Comparison of ENCODE assay signal across 24 cellular contexts in genomic region chr19:1815605-1816529, GRCh38.
"Had no signal": no experiment of that assay in that cellular context is flagged by ENCODE, and none has a peak within 500 bp of the region (broad histone marks: within the 10 kb centered on the region; RNA-seq: fewer than 3 reads in every experiment).

No MANE protein-coding gene starts in this region.

- H3K27ac ChIP-seq: brain microvascular endothelial cell, Peyer's patch, SJSA1 had no signal

- H3K4me3 Mint-ChIP-seq: activated CD8-positive, alpha-beta T cell treated with anti-CD3 and anti-CD28 coated beads for 36 hours; activated naive CD4-positive, alpha-beta T cell treated with anti-CD3 and anti-CD28 coated beads, Interleukin-2, amount 10 ng/mL, durations not matched to agents 7 days and 5 days; activated naive CD8-positive, alpha-beta T cell treated with anti-CD3 and anti-CD28 coated beads for 36 hours; activated T-cell treated with anti-CD3 and anti-CD28 coated beads, Interleukin-2, amount 50 U/mL, for 72 hours had no signal

- H3K27me3 ChIP-seq: brain microvascular endothelial cell, Peyer's patch, SJSA1 had no signal

- H3K9me3 ChIP-seq: Peyer's patch, SJSA1 had no signal

- DNase-seq: activated CD4-positive, alpha-beta T cell treated with anti-CD3 and anti-CD28 coated beads for 4 hours; activated CD8-positive, alpha-beta memory T cell treated with anti-CD3 and anti-CD28 coated beads, Interleukin-2, amount 50 U/mL, for 4 hours; activated CD8-positive, alpha-beta T cell treated with anti-CD3 and anti-CD28 coated beads for 36 hours; activated gamma-delta T cell treated with Interleukin-2 at 50 U/mL for 16 hours; activated naive CD4-positive, alpha-beta T cell treated with anti-CD3 and anti-CD28 coated beads, Interleukin-2, amount 10 ng/mL, durations not matched to agents 7 days and 5 days; activated naive CD8-positive, alpha-beta T cell treated with anti-CD3 and anti-CD28 coated beads for 36 hours; activated T-cell treated with anti-CD3 and anti-CD28 coated beads, Interleukin-2, amount 50 U/mL, for 72 hours; brain microvascular endothelial cell; MM.1S; NCI-H1105; NCI-H1436; NCI-H1694 treated with DMSO at 0.1 percent for 48 hours; NCI-H2029 treated with DMSO at 0.1 percent for 48 hours; NCI-H345; NCI-H510A treated with DMSO at 0.1 percent for 48 hours; NCI-H69; NK-92 treated with Interleukin-12 subunit alpha and Interleukin-12 subunit beta, amount 100 ng/mL, for 24 hours; Peyer's patch; SHP77; SW 1271 had no signal

- H3K27me3 Mint-ChIP-seq: activated CD8-positive, alpha-beta T cell treated with anti-CD3 and anti-CD28 coated beads for 36 hours; activated naive CD8-positive, alpha-beta T cell treated with anti-CD3 and anti-CD28 coated beads for 36 hours had no signal

- H3K27ac Mint-ChIP-seq: activated CD8-positive, alpha-beta T cell treated with anti-CD3 and anti-CD28 coated beads for 36 hours; activated naive CD8-positive, alpha-beta T cell treated with anti-CD3 and anti-CD28 coated beads for 36 hours; activated T-cell treated with anti-CD3 and anti-CD28 coated beads, Interleukin-2, amount 50 U/mL, for 72 hours; activated T-helper 2 cell treated with anti-CD3 and anti-CD28 coated beads, Interferon-gamma antibody, Interleukin-2, Interleukin-4, amounts not matched to agents 10 μg/mL and 5 μg/mL and 100 μg/mL, durations not matched to agents 14 hours and 24 hours and 36 hours had no signal

- H3K9me3 Mint-ChIP-seq: activated CD8-positive, alpha-beta T cell treated with anti-CD3 and anti-CD28 coated beads for 36 hours; activated naive CD4-positive, alpha-beta T cell treated with anti-CD3 and anti-CD28 coated beads, Interleukin-2, amount 10 ng/mL, durations not matched to agents 7 days and 5 days; activated naive CD8-positive, alpha-beta T cell treated with anti-CD3 and anti-CD28 coated beads for 36 hours; activated T-cell treated with anti-CD3 and anti-CD28 coated beads, Interleukin-2, amount 50 U/mL, for 72 hours; activated T-helper 2 cell treated with anti-CD3 and anti-CD28 coated beads, Interferon-gamma antibody, Interleukin-2, Interleukin-4, amounts not matched to agents 10 μg/mL and 5 μg/mL and 100 μg/mL, durations not matched to agents 14 hours and 24 hours and 36 hours had no signal

- ATAC-seq: activated CD4-positive, CD25-positive, alpha-beta regulatory T cell treated with anti-CD3 and anti-CD28 coated beads, Interleukin-2, amount 50 U/mL, for 24 hours; activated CD8-positive, alpha-beta T cell treated with anti-CD3 and anti-CD28 coated beads for 36 hours; activated T-cell treated with anti-CD3 and anti-CD28 coated beads, Interleukin-2, amount 50 U/mL, for 72 hours; SK-N-SH treated with all-trans-retinoic acid at 6 μM for 48 hours had no signal

- H3K4me3 ChIP-seq: Peyer's patch, SJSA1 had no signal
